8 cellular contexts compared by ENCODE assay signal in the genomic region with DNA sequence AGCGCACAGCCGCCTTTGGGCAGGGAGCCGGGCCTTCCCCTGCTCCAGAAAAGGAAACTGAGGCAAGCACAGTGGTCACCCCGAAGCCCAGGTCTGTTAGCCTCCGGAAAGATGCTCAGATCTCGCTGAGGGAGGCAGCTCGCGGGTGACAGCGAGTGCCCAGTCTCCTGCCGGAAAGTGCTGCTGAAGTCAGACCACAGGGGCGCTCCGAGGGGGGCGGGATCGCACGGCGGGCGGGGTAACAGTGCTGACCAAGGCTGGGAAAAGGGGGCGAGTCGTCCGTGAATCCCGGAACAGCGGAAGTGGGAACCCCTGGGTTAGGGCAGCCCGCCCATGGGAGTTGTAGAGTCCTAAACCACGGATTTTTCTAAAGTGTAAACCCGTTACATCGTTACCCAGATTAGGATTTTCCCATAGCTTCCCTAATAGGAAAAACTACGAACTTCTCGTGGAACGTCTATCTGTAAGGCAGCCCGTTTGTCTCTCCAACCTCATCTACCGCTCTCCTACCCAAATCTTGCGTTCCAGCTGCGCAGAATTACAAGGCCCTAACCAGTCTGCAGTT. TPM values are rescaled to one million over a fixed set of nuclear protein-coding genes. Genes with fewer than 3 reads are reported as not detected.
DNase-seq lines count a peak whose midpoint lies in the region; ATAC-seq and TF ChIP-seq lines count a peak whose summit lies in the region.

No MANE protein-coding gene starts in this region.

- CTCF ChIA-PET in Panc1 (lab: Charles Lee), result no interaction called here

- DNase-seq in Ammon's horn (ENCODE audit: low spot score) (peak; percentile 29), Panc1 (ENCODE audit: low read depth, low spot score) (no peak), ascending aorta (ENCODE audit: low spot score in 2 of 2) (peak in 1 of 2 donors; percentile 88), right cardiac atrium (peak; percentile 86 to 88 (median 87)), prostate gland (ENCODE audit: low spot score) (peak; percentile 16)

- no peaks in the 10 kb centered on the region for H3K27me3 ChIP-seq in Panc1 (ENCODE audit: control insufficient read depth, insufficient read depth, low read length)
- H3K27me3 ChIP-seq in ascending aorta, result no peaks in the 10 kb centered on the region
- no peaks in the 10 kb centered on the region for H3K27me3 ChIP-seq in right cardiac atrium (ENCODE audit: control insufficient read depth, insufficient read depth)
- no peaks in the 10 kb centered on the region for H3K27me3 ChIP-seq in prostate gland (replicated peaks; ENCODE audit: insufficient read depth)

- peak overlapping the region; percentile 93 for H3K27ac ChIP-seq in Panc1 (ENCODE audit: low read length)
- peak overlapping the region; percentile 86 to 89 for H3K27ac ChIP-seq in ascending aorta
- peak overlapping the region; percentile 31 for H3K27ac ChIP-seq in right cardiac atrium (ENCODE audit: low read length)
- H3K27ac ChIP-seq in prostate gland, result peak overlapping the region; percentile 80 to 90

- H3K4me3 ChIP-seq in Panc1 (ENCODE audit: low read depth in 2 of 2, low read length in 2 of 2) (peak overlapping the region; percentile 79 to 85), ascending aorta (peak overlapping the region; percentile 73 to 87), right cardiac atrium (ENCODE audit: low read length) (peak overlapping the region; percentile 89), prostate gland (peak overlapping the region; percentile 70 to 98)

- intact Hi-C loops in Panc1 (cut with micrococcal nuclease; ENCODE audit: unreplicated experiment) (no loop called here), ascending aorta (cut with DNase I) (loop anchor here (1.0 to 10.0 kb wide), 5 partner anchors 32 to 204 kb away; partner anchors contain the start of genes EBF4, GNRH2, MRPS26 and NOP56), right cardiac atrium (cut with DNase I) (no loop called here), prostate gland (cut with DNase I) (loop anchor here (10.0 kb wide), 1 partner anchor 146 kb away; the partner anchor contains the start of gene EBF4)

- no peaks in the 10 kb centered on the region for H3K9me3 ChIP-seq in Panc1 (ENCODE audit: control insufficient read depth, insufficient read depth, low read depth, low read length)
- H3K9me3 ChIP-seq in ascending aorta, result no peaks in the 10 kb centered on the region
- H3K9me3 ChIP-seq in right cardiac atrium (ENCODE audit: control insufficient read depth, low read length), result no peaks in the 10 kb centered on the region
- no peaks in the 10 kb centered on the region for H3K9me3 ChIP-seq in prostate gland

- BruUV-seq in Panc1 (replicated peaks; lab: Mats Ljungman, UMichigan), result TSS peak; percentile 80

- H3K36me3 ChIP-seq in Panc1 (ENCODE audit: control insufficient read depth, insufficient read depth, low read length) (no peaks in the 10 kb centered on the region), ascending aorta (no peaks in the 10 kb centered on the region), prostate gland (no peaks in the 10 kb centered on the region)

- POLR2A ChIA-PET in Panc1 (lab: Charles Lee), result no interaction called here

- TF ChIP-seq CTCF in Panc1 (IDR thresholded peaks at IDR 0.05) (no peak), ascending aorta (IDR thresholded peaks at IDR 0.05) (no peak), prostate gland (IDR thresholded peaks at IDR 0.05) (no peak)

- no peak for TF ChIP-seq POLR2A in prostate gland (IDR thresholded peaks at IDR 0.05)

- in situ Hi-C loops in Panc1 (cut with HindIII; ENCODE audit: low pct_unique_long_range_greater_than_20kb, low sequenced_read_pairs), result no loop called here

- WGBS in right cardiac atrium, result 4% methylated on average over 33 of the region's 33 CpGs
- WGBS in prostate gland, result 6% methylated on average over 33 of the region's 33 CpGs

- H3K4me1 ChIP-seq in Panc1 (ENCODE audit: control insufficient read depth, insufficient read depth, low read length) (no peaks in the 10 kb centered on the region), ascending aorta (peaks cover 5% of the 10 kb centered on the region in 2 donors), right cardiac atrium (ENCODE audit: control insufficient read depth, insufficient read depth, low read length) (no peaks in the 10 kb centered on the region), prostate gland (replicated peaks) (peaks cover 3% of the 10 kb centered on the region)

- peak; percentile 10 for ATAC-seq in GM18520 (IDR thresholded peaks at IDR 0.05; ENCODE audit: unreplicated experiment)
- ATAC-seq in HG02981 (IDR thresholded peaks at IDR 0.05; ENCODE audit: unreplicated experiment), result peak; percentile 36
- peak; percentile 81 for ATAC-seq in Panc1
- ATAC-seq in right cardiac atrium, result peak; percentile 70 to 85
- no peak for ATAC-seq in HG03469 (IDR thresholded peaks at IDR 0.05; ENCODE audit: unreplicated experiment)

RNA-seq across cellular contexts. Expression of gene VPS16, which starts 0.5 kb away (rescaled TPM):
- total RNA-seq in Panc1 (2021; ENCODE audit: unreplicated experiment) (35.3 TPM), ascending aorta (61.1 TPM), right cardiac atrium (10 to 100 TPM; 19.1 to 24.2 (median 20.9) TPM), prostate gland (10 to 100 TPM; 27.5 to 37.3 TPM)
- polyA plus RNA-seq in Panc1 (2012; ENCODE audit: insufficient read length), result 41.8 TPM
- 16.8 TPM for polyA plus RNA-seq in right cardiac atrium

RNA-seq across cellular contexts. Expression of gene PCED1A, which starts 0.6 kb away (rescaled TPM):
- total RNA-seq in Panc1 (2021; ENCODE audit: unreplicated experiment), result 42.1 TPM
- 68.3 TPM for polyA plus RNA-seq in Panc1 (2012; ENCODE audit: insufficient read length)
- total RNA-seq in ascending aorta, result 49.7 TPM
- 10 to 100 TPM; 13.7 to 17.9 (median 17.2) TPM for total RNA-seq in right cardiac atrium
- 13.9 TPM for polyA plus RNA-seq in right cardiac atrium
- total RNA-seq in prostate gland, result 10 to 100 TPM; 54.8 to 58.1 TPM

RNA-seq across cellular contexts. Expression of gene TMEM239, which starts 24.9 kb away (rescaled TPM):
- not detected for total RNA-seq in Panc1 (2021; ENCODE audit: unreplicated experiment)
- not detected for polyA plus RNA-seq in Panc1 (2012; ENCODE audit: insufficient read length)
- not detected for total RNA-seq in ascending aorta
- not detected for total RNA-seq in right cardiac atrium
- polyA plus RNA-seq in right cardiac atrium, result not detected
- not detected for total RNA-seq in prostate gland

RNA-seq across cellular contexts. Expression of gene C20orf141, which starts 26.3 kb away (rescaled TPM):
- total RNA-seq in Panc1 (2021; ENCODE audit: unreplicated experiment) (not detected), ascending aorta (not detected), right cardiac atrium (not detected), prostate gland (1 to 10 TPM in 1 of 2 donors, not detected in 1; 4.4 TPM)
- not detected for polyA plus RNA-seq in Panc1 (2012; ENCODE audit: insufficient read length)
- polyA plus RNA-seq in right cardiac atrium, result not detected

RNA-seq across cellular contexts. Expression of gene PTPRA, which starts 32.2 kb away (rescaled TPM):
- total RNA-seq in Panc1 (2021; ENCODE audit: unreplicated experiment), result 56.6 TPM
- polyA plus RNA-seq in Panc1 (2012; ENCODE audit: insufficient read length), result 51.3 TPM
- 24.2 TPM for total RNA-seq in ascending aorta
- total RNA-seq in right cardiac atrium, result 10 to 100 TPM; 32.6 to 37.5 (median 35.7) TPM
- 11.8 TPM for polyA plus RNA-seq in right cardiac atrium
- 10 to 100 TPM; 57.7 to 83.6 TPM for total RNA-seq in prostate gland

Comparison
In these comparisons a context has a peak if more than half of its experiments do, and no peak if none do; other contexts are left out.
1. H3K27ac ChIP-seq: peak in every context shown above with its lines; median percentile 93 in Panc1; 88 in ascending aorta; 85 in prostate gland; 31 in right cardiac atrium.
2. intact Hi-C loops: an anchor here in ascending aorta (1.0 to 10.0 kb wide) and prostate gland (10.0 kb wide); none called in Panc1 and right cardiac atrium.